33 cellular contexts compared by ENCODE assay signal in genomic region chr2:165013944-165014619, GRCh38. TPM values are rescaled to one million over a fixed set of nuclear protein-coding genes. Genes with fewer than 3 reads are reported as not detected.
A peak's percentile ranks its signal among the peaks of the same experiment; 100 is the strongest.
DNase-seq lines count a peak whose midpoint lies in the region; ATAC-seq, FAIRE-seq and TF ChIP-seq lines count a peak whose summit lies in the region.
"Had no signal": no experiment of that assay in that cellular context is flagged by ENCODE, and none has a peak within 500 bp of the region (broad histone marks: within the 10 kb centered on the region; RNA-seq: fewer than 3 reads in every experiment).

No MANE protein-coding gene starts in this region.

- no peak overlapping the region for H3K4me3 Mint-ChIP-seq in activated B cell treated with CpG ODN at 0.5 μM for 24 hours
- H3K4me3 Mint-ChIP-seq: activated CD8-positive, alpha-beta T cell treated with anti-CD3 and anti-CD28 coated beads, Interleukin-2, amount 10 ng/mL, durations not matched to agents 7 days and 5 days; CD4-positive, alpha-beta T cell; HFFc6; neural crest cell had no signal

- peak; percentile 50 for ATAC-seq in GM19372 (IDR thresholded peaks at IDR 0.05; ENCODE audit: low read depth, unreplicated experiment)
- ATAC-seq in HG02884 (IDR thresholded peaks at IDR 0.05; ENCODE audit: unreplicated experiment), result peak; percentile 43
- ATAC-seq in activated B cell treated with CpG ODN at 0.5 μM for 24 hours (ENCODE audit: low read depth), result peak; percentile 53
- no peak for ATAC-seq in HG02970 (IDR thresholded peaks at IDR 0.05; ENCODE audit: low FRiP score, unreplicated experiment)
- ATAC-seq in right cardiac atrium, result no peak

- POLR2A ChIA-PET in activated B cell treated with CpG ODN at 0.5 μM for 24 hours (lab: Charles Lee), result interaction anchor here (0.9 kb wide), 1 partner anchor 188 kb away, joined by 3 read pairs; no protein-coding TSS in a partner anchor
- POLR2A ChIA-PET in A673 (lab: Charles Lee; ENCODE audit: low non-redundant PET), result no interaction called here

- no peaks in the 10 kb centered on the region for H3K27me3 Mint-ChIP-seq in activated B cell treated with CpG ODN at 0.5 μM for 24 hours
- H3K27me3 Mint-ChIP-seq: progenitor cell of endocrine pancreas had no signal

- TF ChIP-seq POLR2A in GM12891 (IDR thresholded peaks at IDR 0.05; ENCODE audit: low read depth, low read length), result no peak

- no peak for DNase-seq in GM12891 (ENCODE audit: insufficient read length, low spot score)
- DNase-seq in activated B cell treated with CpG ODN at 0.5 μM for 24 hours, result no peak
- DNase-seq in NCI-H524 treated with DMSO at 0.1 percent for 48 hours (lab: John Stamatoyannopoulos, UW), result no peak
- DNase-seq in A673 (ENCODE audit: low spot score), result no peak
- no peak for DNase-seq in right cardiac atrium
- DNase-seq: activated CD4-positive, CD25-positive, alpha-beta regulatory T cell; activated CD8-positive, alpha-beta T cell treated with anti-CD3 and anti-CD28 coated beads, Interleukin-2, amount 10 ng/mL, durations not matched to agents 7 days and 5 days; activated naive CD4-positive, alpha-beta T cell treated with Interleukin-2 at 50 U/mL for 16 hours; activated T-cell treated with anti-CD3 and anti-CD28 coated beads, Interleukin-2, amount 50 U/mL, for 1 hour; aorta; CD4-positive, alpha-beta T cell; central memory CD4-positive, alpha-beta T cell; DMS 273 treated with DMSO at 0.1 percent for 48 hours; dorsolateral prefrontal cortex; heart left ventricle; HFFc6; IMR-90; left ventricle myocardium inferior; MG63; mucosa of descending colon; NCI-H1694 treated with DMSO at 0.1 percent for 48 hours; NCI-H226; stimulated activated CD4-positive, alpha-beta T cell treated with anti-CD3 and anti-CD28 coated beads, Interleukin-1b, Interleukin-23, amount 100 ng/mL, for 48 hours; stimulated activated naive CD4-positive, alpha-beta T cell treated with Interleukin-2 at 50 U/mL for 16 hours had no signal

- H3K9me3 Mint-ChIP-seq in activated B cell treated with CpG ODN at 0.5 μM for 24 hours, result no peaks in the 10 kb centered on the region
- H3K9me3 Mint-ChIP-seq: CD4-positive, alpha-beta T cell; HFFc6; neural crest cell had no signal

- FAIRE-seq in GM12891 (lab: Jason Lieb, UNC), result no peak
- FAIRE-seq: RCC 7860 had no signal

- H3K27ac ChIP-seq in A673 (ENCODE audit: low read depth, low read length, poor library complexity, severe bottlenecking), result no peak overlapping the region
- no peak overlapping the region for H3K27ac ChIP-seq in right cardiac atrium (ENCODE audit: low read length)
- H3K27ac ChIP-seq: dorsolateral prefrontal cortex, heart left ventricle, HL-60, left ventricle myocardium inferior, SK-N-MC had no signal

- H3K36me3 Mint-ChIP-seq in activated B cell treated with CpG ODN at 0.5 μM for 24 hours (ENCODE audit: low read depth), result no peaks in the 10 kb centered on the region

- H3K9me3 ChIP-seq in A673 (ENCODE audit: low read depth, low read length, poor library complexity, severe bottlenecking) (no peaks in the 10 kb centered on the region), right cardiac atrium (ENCODE audit: control insufficient read depth, low read length) (no peaks in the 10 kb centered on the region)
- H3K9me3 ChIP-seq: heart left ventricle, left ventricle myocardium inferior, MG63, mucosa of descending colon had no signal

- TF ChIP-seq CTCF in activated B cell treated with CpG ODN at 0.5 μM for 24 hours (IDR thresholded peaks at IDR 0.05) (no peak), A673 (conservative IDR thresholded peaks at IDR 0.05; ENCODE audit: low read depth, low read length) (no peak)

- CTCF ChIA-PET in activated B cell treated with CpG ODN at 0.5 μM for 24 hours (lab: Charles Lee) (interaction anchor here (0.7 to 6.7 kb wide), 7 partner anchors 12 to 280 kb away, joined by 3 to 104 read pairs (median 5); partner anchors contain the start of gene SCN3A), A673 (lab: Charles Lee) (no interaction called here)

- H3K36me3 ChIP-seq in A673 (ENCODE audit: insufficient read depth, low read length, poor library complexity, severe bottlenecking), result no peaks in the 10 kb centered on the region
- H3K36me3 ChIP-seq: heart left ventricle, left ventricle myocardium inferior, MG63 had no signal

- H3K27me3 ChIP-seq in A673 (replicated peaks; ENCODE audit: insufficient read depth, low read depth, low read length, poor library complexity), result no peaks in the 10 kb centered on the region
- no peaks in the 10 kb centered on the region for H3K27me3 ChIP-seq in right cardiac atrium (ENCODE audit: control insufficient read depth, insufficient read depth)
- H3K27me3 ChIP-seq: dorsolateral prefrontal cortex, MG63 had no signal

- 67% methylated on average over 1 of the region's 1 CpG for whole genome bisulfite sequencing in right cardiac atrium

- BruUV-seq in A673 (replicated peaks; lab: Mats Ljungman, UMichigan), result no TSS peak

- H3K4me1 ChIP-seq in A673 (ENCODE audit: insufficient read depth, low read length, poor library complexity, severe bottlenecking) (no peaks in the 10 kb centered on the region), right cardiac atrium (ENCODE audit: control insufficient read depth, insufficient read depth, low read length) (no peaks in the 10 kb centered on the region)

- H3K4me3 ChIP-seq in A673 (ENCODE audit: low read depth, low read length, poor library complexity, severe bottlenecking) (no peak overlapping the region), right cardiac atrium (ENCODE audit: low read length) (no peak overlapping the region)
- H3K4me3 ChIP-seq: dorsolateral prefrontal cortex, heart left ventricle, left ventricle myocardium inferior, MG63, mucosa of descending colon, SK-N-MC had no signal

- H3K27ac Mint-ChIP-seq in activated B cell treated with CpG ODN at 0.5 μM for 24 hours, result peak overlapping the region; percentile 71
- H3K27ac Mint-ChIP-seq: activated CD8-positive, alpha-beta T cell treated with anti-CD3 and anti-CD28 coated beads, Interleukin-2, amount 10 ng/mL, durations not matched to agents 7 days and 5 days; CD4-positive, alpha-beta T cell; HFFc6; progenitor cell of endocrine pancreas had no signal

- no peaks in the 10 kb centered on the region for H3K4me1 Mint-ChIP-seq in activated B cell treated with CpG ODN at 0.5 μM for 24 hours
- H3K4me1 Mint-ChIP-seq: neural crest cell had no signal

- intact Hi-C loops in activated B cell treated with CpG ODN at 0.5 μM for 24 hours (cut with micrococcal nuclease) (loop anchor here (2.0 to 10.0 kb wide), 3 partner anchors 21 to 741 kb away; no protein-coding TSS in a partner anchor), A673 (cut with micrococcal nuclease; ENCODE audit: unreplicated experiment) (loop anchor here (10.0 kb wide), 3 partner anchors 279 to 1111 kb away; partner anchors contain the start of gene SCN1A), right cardiac atrium (cut with DNase I) (loop anchor here in 1 of 4 donors (5.0 kb wide), 1 partner anchor 193 kb away; no protein-coding TSS in a partner anchor)

TF ChIP-seq in GM12891, 5 proteins besides CTCF, POLR2A, EP300 and RAD21:
- TF ChIP-seq TAF1 (IDR thresholded peaks at IDR 0.05; ENCODE audit: low read depth, low read length) (no peak), SPI1 (IDR thresholded peaks at IDR 0.05; ENCODE audit: low read depth, low read length) (peak; percentile 68)
TF ChIP-seq in GM12891: peak in this region for 1.

RNA-seq across cellular contexts. Expression of gene SLC38A11, which starts 58.8 kb away (rescaled TPM):
- polyA plus RNA-seq in GM12891 (2012; ENCODE audit: low read depth, missing spikeins), result not detected
- total RNA-seq in activated B cell treated with CpG ODN at 0.5 μM for 24 hours (2.2 and 2.6 TPM in 2 replicates), A673 (2021) (not detected in 2 replicates), right cardiac atrium (under 1 TPM in 2 of 4 donors, not detected in 2; 0.08 to 0.17 TPM)
- 0.25 TPM for polyA plus RNA-seq in right cardiac atrium
- total RNA-seq: activated CD8-positive, alpha-beta T cell treated with anti-CD3 and anti-CD28 coated beads, Interleukin-2, amount 10 ng/mL, durations not matched to agents 7 days and 5 days; CD4-positive, alpha-beta T cell; G401; neural crest cell had no signal

Comparison
In these comparisons a context has a peak if more than half of its experiments do, and no peak if none do; other contexts are left out.
1. ATAC-seq: peak in GM19372 (single experiment), HG02884 (single experiment) and activated B cell treated with CpG ODN at 0.5 μM for 24 hours (single experiment); none in HG02970 (single experiment) and right cardiac atrium (0 of 2).